In genomic region chr20:23441850-23442313, GRCh38 we compare ENCODE assay signal across 8 cellular contexts. TPM values are rescaled to one million over a fixed set of nuclear protein-coding genes. Genes with fewer than 3 reads are reported as not detected.
A peak's percentile ranks its signal among the peaks of the same experiment; 100 is the strongest.
DNase-seq lines count a peak whose midpoint lies in the region; ATAC-seq and TF ChIP-seq lines count a peak whose summit lies in the region.

No MANE protein-coding gene starts in this region.

- intact Hi-C loops in tibial artery (cut with DNase I; ENCODE audit: low total_unique reads), result loop anchor here (10.0 kb wide), 1 partner anchor 163 kb away; the partner anchor contains the start of gene CST9

- no peaks in the 10 kb centered on the region for H3K27me3 ChIP-seq in neural progenitor cell
- H3K27me3 ChIP-seq in tibial artery, result peaks cover 0 to 2% of the 10 kb centered on the region in 2 donors

- H3K79me2 ChIP-seq in neural progenitor cell (ENCODE audit: low read depth), result no peaks in the 10 kb centered on the region

- no peak overlapping the region for H3K9ac ChIP-seq in neural progenitor cell

- H3K9me3 Mint-ChIP-seq in activated T-cell treated with anti-CD3 and anti-CD28 coated beads, Interleukin-2, amount 50 U/mL, for 24 hours, result no peaks in the 10 kb centered on the region
- H3K9me3 Mint-ChIP-seq in neural progenitor cell, result no peaks in the 10 kb centered on the region

- DNase-seq in C1 segment of cervical spinal cord (lab: John Stamatoyannopoulos, UW), result peak in 10 of 14 donors; percentile 12 to 59 (median 28)
- DNase-seq in HS-27A (ENCODE audit: low read depth), result peak; percentile 72
- peak; percentile 84 for DNase-seq in OCI-M1 (lab: John Stamatoyannopoulos, UW)
- peak; percentile 59 for DNase-seq in activated T-cell treated with anti-CD3 and anti-CD28 coated beads, Interleukin-2, amount 50 U/mL, for 24 hours
- peak; percentile 67 for DNase-seq in fibroblast of the conjunctiva (ENCODE audit: low read depth)
- DNase-seq in neural progenitor cell (ENCODE audit: low spot score), result peak; percentile 91
- peak; percentile 72 to 74 for DNase-seq in tibial artery

- no peak overlapping the region for H3K4me3 Mint-ChIP-seq in activated T-cell treated with anti-CD3 and anti-CD28 coated beads, Interleukin-2, amount 50 U/mL, for 24 hours
- no peak overlapping the region for H3K4me3 Mint-ChIP-seq in neural progenitor cell

- no peaks in the 10 kb centered on the region for H3K27me3 Mint-ChIP-seq in activated T-cell treated with anti-CD3 and anti-CD28 coated beads, Interleukin-2, amount 50 U/mL, for 24 hours
- H3K27me3 Mint-ChIP-seq in neural progenitor cell (ENCODE audit: insufficient read depth, low read depth), result peaks cover 4% of the 10 kb centered on the region

- H3K27ac ChIP-seq in neural progenitor cell, result no peak overlapping the region
- H3K27ac ChIP-seq in tibial artery, result no peak overlapping the region

- H3K36me3 ChIP-seq in neural progenitor cell (no peaks in the 10 kb centered on the region), tibial artery (no peaks in the 10 kb centered on the region)

- TF ChIP-seq CTCF in neural progenitor cell (IDR thresholded peaks at IDR 0.05) (peak; percentile 90), tibial artery (IDR thresholded peaks at IDR 0.05) (peak; percentile 67 to 85)

- H2AFZ ChIP-seq in neural progenitor cell (replicated peaks), result no peak overlapping the region

- peak; percentile 70 for ATAC-seq in GM19023 (IDR thresholded peaks at IDR 0.05; ENCODE audit: unreplicated experiment)

- H3K9me3 ChIP-seq in neural progenitor cell (ENCODE audit: low read depth) (no peaks in the 10 kb centered on the region), tibial artery (no peaks in the 10 kb centered on the region)

- H4K20me1 ChIP-seq in neural progenitor cell (ENCODE audit: low read depth), result no peaks in the 10 kb centered on the region

- no peaks in the 10 kb centered on the region for H3K36me3 Mint-ChIP-seq in activated T-cell treated with anti-CD3 and anti-CD28 coated beads, Interleukin-2, amount 50 U/mL, for 24 hours (ENCODE audit: low read depth)
- H3K36me3 Mint-ChIP-seq in neural progenitor cell, result no peaks in the 10 kb centered on the region

- no peaks in the 10 kb centered on the region for H3F3A ChIP-seq in neural progenitor cell (ENCODE audit: low read depth)

- H3K4me2 ChIP-seq in neural progenitor cell, result no peak overlapping the region

- H3K4me1 Mint-ChIP-seq in activated T-cell treated with anti-CD3 and anti-CD28 coated beads, Interleukin-2, amount 50 U/mL, for 24 hours (ENCODE audit: low read depth), result no peaks in the 10 kb centered on the region
- peaks cover 6% of the 10 kb centered on the region for H3K4me1 Mint-ChIP-seq in neural progenitor cell

- no peak overlapping the region for H3K4me3 ChIP-seq in neural progenitor cell
- H3K4me3 ChIP-seq in tibial artery, result no peak overlapping the region

- H3K27ac Mint-ChIP-seq in activated T-cell treated with anti-CD3 and anti-CD28 coated beads, Interleukin-2, amount 50 U/mL, for 24 hours, result no peak overlapping the region
- no peak overlapping the region for H3K27ac Mint-ChIP-seq in neural progenitor cell

- H3K4me1 ChIP-seq in neural progenitor cell (no peaks in the 10 kb centered on the region), tibial artery (no peaks in the 10 kb centered on the region)

RNA-seq across cellular contexts. Expression of gene CSTL1, which starts 2.4 kb away (rescaled TPM):
- total RNA-seq in neural progenitor cell (ENCODE audit: low replicate concordance), result not detected in 2 replicates

RNA-seq across cellular contexts. Expression of gene CST11, which starts 10.8 kb away (rescaled TPM):
- total RNA-seq in neural progenitor cell (ENCODE audit: low replicate concordance), result not detected in 2 replicates

RNA-seq across cellular contexts. Expression of gene NAPB, which starts 20.6 kb away (rescaled TPM):
- 19.8 and 23.8 TPM in 2 replicates for total RNA-seq in neural progenitor cell (ENCODE audit: low replicate concordance)

RNA-seq across cellular contexts. Expression of gene CST8, which starts 49.0 kb away (rescaled TPM):
- total RNA-seq in neural progenitor cell (ENCODE audit: low replicate concordance), result not detected in 2 replicates

Comparison
In these comparisons a context has a peak if more than half of its experiments do, and no peak if none do; other contexts are left out.
1. DNase-seq: peak in every context shown above with its lines; median percentile 91 in neural progenitor cell; 84 in OCI-M1; 73 in tibial artery; 72 in HS-27A; 67 in fibroblast of the conjunctiva; 59 in activated T-cell treated with anti-CD3 and anti-CD28 coated beads, Interleukin-2, amount 50 U/mL, for 24 hours; 28 in C1 segment of cervical spinal cord.